Comparison of ENCODE assay signal across 8 cellular contexts in the genomic region with DNA sequence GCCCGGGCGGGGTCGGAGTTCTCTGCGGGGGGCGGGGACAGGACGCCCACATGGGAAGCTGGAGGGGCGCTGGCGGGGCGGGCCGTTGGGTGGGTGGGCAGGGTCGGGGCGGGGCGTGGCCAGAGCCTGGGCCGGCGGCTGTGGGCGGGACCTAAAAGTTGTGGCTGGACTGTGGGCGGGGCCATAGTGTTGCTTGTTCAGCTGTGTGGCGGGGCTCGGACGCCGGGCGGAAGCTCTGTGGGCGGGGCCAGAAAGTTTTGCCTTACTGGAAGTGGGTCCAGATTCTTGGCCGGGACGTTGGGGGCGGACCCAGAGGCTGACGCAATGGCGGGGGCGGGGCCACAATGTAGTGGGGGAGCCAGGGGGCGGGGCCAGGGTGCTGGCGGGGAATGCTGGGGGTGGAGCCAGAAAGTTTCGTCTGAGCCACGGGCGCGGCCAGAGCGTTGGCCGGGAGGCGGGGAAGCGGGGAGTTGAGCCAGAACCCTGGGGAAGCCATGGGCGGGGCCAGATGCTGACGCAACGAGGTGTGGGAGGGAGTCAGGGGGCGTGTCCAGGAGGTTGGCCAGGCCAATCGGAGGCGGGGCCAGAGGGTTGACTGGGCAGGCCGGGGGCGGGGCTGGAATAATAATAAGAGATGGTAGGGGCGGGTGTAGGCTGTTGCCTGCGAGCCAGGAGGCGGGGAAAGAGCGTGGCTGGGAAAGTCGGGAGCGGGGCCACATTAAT. TPM values are rescaled to one million over a fixed set of nuclear protein-coding genes. Genes with fewer than 3 reads are reported as not detected.
A peak's percentile ranks its signal among the peaks of the same experiment; 100 is the strongest.
DNase-seq lines count a peak whose midpoint lies in the region; ATAC-seq and TF ChIP-seq lines count a peak whose summit lies in the region.

No MANE protein-coding gene starts in this region.

- no peak for TF ChIP-seq CTCF in left lung (IDR thresholded peaks at IDR 0.05)

- DNase-seq in NCI-H748 (lab: John Stamatoyannopoulos, UW; ENCODE audit: unreplicated experiment) (peak; percentile 100), dedifferentiated amniotic fluid mesenchymal stem cell (ENCODE audit: extremely low spot score) (peak; percentile 99), left lung (peak; percentile 100)
- peak; percentile 100 for DNase-seq in activated CD4-positive, alpha-beta T cell treated with anti-CD3 and anti-CD28 coated beads, Interleukin-2, amount 50 U/mL, for 24 hours (ENCODE audit: low read depth in 1 of 2, low spot score in 1 of 2)
- peak; percentile 100 for DNase-seq in stimulated activated CD4-positive, alpha-beta T cell treated with anti-CD3 and anti-CD28 coated beads, Interleukin-2, amount 100 ng/mL, for 24 hours

- peak overlapping the region; percentile 100 for H3K4me2 ChIP-seq in BLaER1

- H4K20me1 ChIP-seq in BLaER1: peaks cover 40% of the 10 kb centered on the region

- ATAC-seq in GM19397 (IDR thresholded peaks at IDR 0.05; ENCODE audit: unreplicated experiment): peak; percentile 69
- ATAC-seq in HG03558 (IDR thresholded peaks at IDR 0.05; ENCODE audit: extremely low read depth, unreplicated experiment): peak; percentile 42
- peak; percentile 87 for ATAC-seq in left lung

- H3K36me3 ChIP-seq in BLaER1: peaks cover 36% of the 10 kb centered on the region
- peaks cover 0 to 36% of the 10 kb centered on the region in 2 donors for H3K36me3 ChIP-seq in left lung

- H3K9me3 ChIP-seq in BLaER1 (no peaks in the 10 kb centered on the region), left lung (no peaks in the 10 kb centered on the region)

- intact Hi-C loops in left lung (cut with DNase I): no loop called here

- H3K4me1 ChIP-seq in BLaER1 (peaks cover 29% of the 10 kb centered on the region), left lung (peaks cover 12 to 26% of the 10 kb centered on the region in 2 donors)

- H3K27me3 ChIP-seq in BLaER1 (no peaks in the 10 kb centered on the region), left lung (no peaks in the 10 kb centered on the region)

- H3K9ac ChIP-seq in BLaER1: peak overlapping the region; percentile 90

- H3K4me3 ChIP-seq in BLaER1: peak overlapping the region; percentile 74
- H3K4me3 ChIP-seq in left lung: peak overlapping the region; percentile 50 to 51

- peak overlapping the region; percentile 98 for H3K27ac ChIP-seq in BLaER1
- peak overlapping the region; percentile 89 to 90 for H3K27ac ChIP-seq in left lung

RNA-seq across cellular contexts. Expression of a gene that starts 0.5 kb away (rescaled TPM):
- total RNA-seq in left lung: 10 to 100 TPM; 28.2 to 28.9 TPM

RNA-seq across cellular contexts. Expression of a gene that starts 17.8 kb away (rescaled TPM):
- total RNA-seq in left lung: 10 to 100 TPM; 22.1 to 22.2 TPM

RNA-seq across cellular contexts. Expression of a gene that starts 25.9 kb away (rescaled TPM):
- total RNA-seq in left lung: 10 to 100 TPM in 1 of 2 donors, 1 to 10 TPM in 1; 8.7 to 13.8 TPM

RNA-seq across cellular contexts. Expression of a gene that starts 52.8 kb away (rescaled TPM):
- total RNA-seq in left lung: 100 to 1,000 TPM in 1 of 2 donors, 10 to 100 TPM in 1; 28.3 to 110 TPM

Comparison
In these comparisons a context has a peak if more than half of its experiments do, and no peak if none do; other contexts are left out.
1. Peak in every context shown above with its lines: DNase-seq, ATAC-seq, H3K4me3 ChIP-seq and H3K27ac ChIP-seq.